Comparison of ENCODE assay signal across 1 cellular context in genomic region chr5:168400429-168401220, GRCh38.
TF ChIP-seq lines count a peak whose summit lies in the region.

No MANE protein-coding gene starts in this region.

TF ChIP-seq in HCT116, 20 proteins besides CTCF, POLR2A, EP300 and RAD21 (continued from another document):
- no peak for TF ChIP-seq MAX (IDR thresholded peaks at IDR 0.05)
TF ChIP-seq in HCT116: peak in this region for 0.
